8 cellular contexts compared by ENCODE assay signal in genomic region chr11:20388096-20389055, GRCh38. TPM values are rescaled to one million over a fixed set of nuclear protein-coding genes. Genes with fewer than 3 reads are reported as not detected.
DNase-seq lines count a peak whose midpoint lies in the region; ATAC-seq and TF ChIP-seq lines count a peak whose summit lies in the region.

No MANE protein-coding gene starts in this region.

- no peak for TF ChIP-seq CTCF in body of pancreas (IDR thresholded peaks at IDR 0.05)
- no peak for TF ChIP-seq CTCF in testis (IDR thresholded peaks at IDR 0.05)

- H3K27me3 ChIP-seq in body of pancreas: no peaks in the 10 kb centered on the region
- no peaks in the 10 kb centered on the region for H3K27me3 ChIP-seq in layer of hippocampus (ENCODE audit: control insufficient read depth, insufficient read depth, low read length)
- no peaks in the 10 kb centered on the region for H3K27me3 ChIP-seq in testis

- WGBS in body of pancreas, 2 donors: 5 to 6% methylated on average over 18 to 25 of the region's 25 CpGs
- 8 to 15% methylated on average over 13 to 25 of the region's 25 CpGs for WGBS in testis, 2 donors

- peak overlapping the region; percentile 42 to 93 (median 82) for H3K27ac ChIP-seq in body of pancreas
- peak overlapping the region; percentile 98 for H3K27ac ChIP-seq in layer of hippocampus (ENCODE audit: low read depth, low read length)
- H3K27ac ChIP-seq in testis: peak overlapping the region; percentile 95 to 97

- H3K36me3 ChIP-seq in body of pancreas (replicated peaks in 1 of 2; ENCODE audit: insufficient read depth in 1 of 2, low read depth in 2 of 2) (no peaks in the 10 kb centered on the region), testis (ENCODE audit: low read depth, missing control alignments) (no peaks in the 10 kb centered on the region)

- no peak for TF ChIP-seq POLR2A in body of pancreas (IDR thresholded peaks at IDR 0.05)
- TF ChIP-seq POLR2A in testis (IDR thresholded peaks at IDR 0.05): no peak

- peak; percentile 10 for ATAC-seq in HG02763 (IDR thresholded peaks at IDR 0.05; ENCODE audit: unreplicated experiment)
- no peak for ATAC-seq in body of pancreas

- peak; percentile 13 for DNase-seq in stimulated activated CD4-positive, alpha-beta T cell treated with anti-CD3 and anti-CD28 coated beads, Interleukin-2, amount 100 ng/mL, for 4 hours (ENCODE audit: low read depth)
- DNase-seq in stimulated activated CD4-positive, alpha-beta T cell treated with anti-CD3 and anti-CD28 coated beads, Interleukin-2, amount 100 ng/mL, for 24 hours: no peak
- DNase-seq in NCI-H69 (lab: John Stamatoyannopoulos, UW): peak; percentile 86
- DNase-seq in body of pancreas: no peak
- DNase-seq in testis: no peak
- no peak for DNase-seq in activated CD4-positive, alpha-beta T cell treated with anti-CD3 and anti-CD28 coated beads, Interleukin-2, amount 50 U/mL, for 4 hours

- intact Hi-C loops in body of pancreas (cut with DNase I) (no loop called here), testis (cut with DNase I; ENCODE audit: low total_unique reads) (no loop called here)

- H3K4me1 ChIP-seq in body of pancreas: peaks cover 19% of the 10 kb centered on the region
- peaks cover 6% of the 10 kb centered on the region for H3K4me1 ChIP-seq in testis

- H3K4me3 ChIP-seq in body of pancreas (peak overlapping the region; percentile 29 to 77), testis (peak overlapping the region; percentile 99)

- H3K9me3 ChIP-seq in body of pancreas: no peaks in the 10 kb centered on the region
- H3K9me3 ChIP-seq in testis: no peaks in the 10 kb centered on the region

RNA-seq across cellular contexts. Expression of gene PRMT3, which starts 0.9 kb away (rescaled TPM):
- total RNA-seq in body of pancreas: 10 to 100 TPM; 15.6 to 20.4 TPM
- 10 to 100 TPM; 22.4 to 28.0 TPM for total RNA-seq in testis
- polyA plus RNA-seq in testis (ENCODE audit: insufficient read depth, low read depth, low replicate concordance): 9.1 TPM

RNA-seq across cellular contexts. Expression of gene HTATIP2, which starts 24.9 kb away (rescaled TPM):
- total RNA-seq in body of pancreas (10 to 100 TPM; 23.1 to 37.1 TPM), testis (10 to 100 TPM; 20.7 to 24.0 TPM)
- 46.1 TPM for polyA plus RNA-seq in testis (ENCODE audit: insufficient read depth, low read depth, low replicate concordance)

Comparison
In these comparisons a context has a peak if more than half of its experiments do, and no peak if none do; other contexts are left out.
1. DNase-seq: peak in stimulated activated CD4-positive, alpha-beta T cell treated with anti-CD3 and anti-CD28 coated beads, Interleukin-2, amount 100 ng/mL, for 4 hours (single experiment) and NCI-H69 (single experiment); none in stimulated activated CD4-positive, alpha-beta T cell treated with anti-CD3 and anti-CD28 coated beads, Interleukin-2, amount 100 ng/mL, for 24 hours (0 of 2), body of pancreas (0 of 4), testis (single experiment) and activated CD4-positive, alpha-beta T cell treated with anti-CD3 and anti-CD28 coated beads, Interleukin-2, amount 50 U/mL, for 4 hours (0 of 2).
2. Peak in every context shown above with its lines, with median percentiles within 50 percentile points of each other: H3K27ac ChIP-seq.